21 cellular contexts compared by ENCODE assay signal in genomic region chr11:19526119-19526518, GRCh38.
DNase-seq lines count a peak whose midpoint lies in the region; TF ChIP-seq lines count a peak whose summit lies in the region.
"Had no signal": no experiment of that assay in that cellular context is flagged by ENCODE, and none has a peak within 500 bp of the region (broad histone marks: within the 10 kb centered on the region; RNA-seq: fewer than 3 reads in every experiment).

No MANE protein-coding gene starts in this region.

- H2BK120ac ChIP-seq in mesenchymal stem cell (ENCODE audit: low read depth, low read length), result no peak overlapping the region

- H2BK5ac ChIP-seq in mesenchymal stem cell (ENCODE audit: low read depth, low read length, poor library complexity, severe bottlenecking), result no peak overlapping the region

- intact Hi-C loops in spleen (cut with DNase I; ENCODE audit: low total_unique reads), result no loop called here
- intact Hi-C loops in ovary (cut with DNase I), result no loop called here

- H3K9me3 ChIP-seq in mesenchymal stem cell (ENCODE audit: control insufficient read depth, low read length), result no peaks in the 10 kb centered on the region
- no peaks in the 10 kb centered on the region for H3K9me3 ChIP-seq in spleen
- no peaks in the 10 kb centered on the region for H3K9me3 ChIP-seq in ovary

- H3K27ac ChIP-seq in mesenchymal stem cell (ENCODE audit: low read length, poor library complexity, severe bottlenecking) (no peak overlapping the region), spleen (no peak overlapping the region), ovary (no peak overlapping the region)
- H3K27ac ChIP-seq: 22Rv1, GM23248, KMS-11, RWPE1 had no signal

- H3K27me3 ChIP-seq in mesenchymal stem cell (ENCODE audit: control insufficient read depth in 1 of 2, insufficient read depth in 1 of 2, low read length in 2 of 2) (peaks cover 0 to 52% of the 10 kb centered on the region in 2 experiments), spleen (replicated peaks in 1 of 7) (peaks cover 0 to 10% (median 0%) of the 10 kb centered on the region in 7 donors), ovary (no peaks in the 10 kb centered on the region)

- 90% methylated on average over 1 of the region's 2 CpGs for WGBS in mesenchymal stem cell
- 57 to 87% (median 72%) methylated on average over 2 of the region's 2 CpGs for WGBS in spleen, 5 donors
- WGBS in ovary, 3 donors, result 60 to 80% (median 61%) methylated on average over 2 of the region's 2 CpGs

- H3K4me3 ChIP-seq in fibroblast of pulmonary artery (replicated peaks; ENCODE audit: low read depth, low read length) (no peak overlapping the region), mesenchymal stem cell (ENCODE audit: insufficient read depth in 1 of 2, low read depth in 1 of 2, low read length in 2 of 2) (no peak overlapping the region), spleen (no peak overlapping the region), ovary (no peak overlapping the region)
- H3K4me3 ChIP-seq: GM23248 had no signal

- TF ChIP-seq EP300 in ovary (IDR thresholded peaks at IDR 0.05), result no peak

- no peak for TF ChIP-seq CTCF in fibroblast of pulmonary artery (IDR thresholded peaks at IDR 0.05; ENCODE audit: low read length, missing control alignments)
- TF ChIP-seq CTCF in spleen (IDR thresholded peaks at IDR 0.05 in 8 of 11, conservative IDR thresholded peaks at IDR 0.05 in 3 of 11), result no peak
- no peak for TF ChIP-seq CTCF in ovary (IDR thresholded peaks at IDR 0.05)

- H3K14ac ChIP-seq in mesenchymal stem cell (ENCODE audit: low read length in 2 of 2), result no peak overlapping the region

- H2AFZ ChIP-seq in mesenchymal stem cell (ENCODE audit: low read depth, low read length), result no peak overlapping the region
- H2AFZ ChIP-seq: GM23248 had no signal

- H4K8ac ChIP-seq in mesenchymal stem cell (ENCODE audit: low read length), result no peak overlapping the region

- DNase-seq in NCI-H2171 treated with DMSO at 0.1 percent for 48 hours (lab: John Stamatoyannopoulos, UW) (peak; percentile 1), NCI-H2171 (lab: John Stamatoyannopoulos, UW) (no peak), fibroblast of pulmonary artery (ENCODE audit: low read depth) (peak; percentile 21), mesenchymal stem cell (peak; percentile 7), spleen (no peak), ovary (no peak), NCI-H748 (lab: John Stamatoyannopoulos, UW; ENCODE audit: unreplicated experiment) (no peak), DMS 273 (lab: John Stamatoyannopoulos, UW; ENCODE audit: unreplicated experiment) (no peak)
- DNase-seq: GM23248; H9; NCI-H1048; NCI-H1417 treated with DMSO at 0.1 percent for 48 hours; NCI-H187; NCI-H2081 treated with DMSO at 0.1 percent for 48 hours; NCI-H524; NCI-H82; NK-92 treated with Interleukin-12 subunit alpha and Interleukin-12 subunit beta, amount 100 ng/mL, for 24 hours; SHP77 had no signal

- H3K9ac ChIP-seq in mesenchymal stem cell (ENCODE audit: low read length), result no peak overlapping the region
- H3K9ac ChIP-seq: GM23248, KMS-11 had no signal

- H4K91ac ChIP-seq in mesenchymal stem cell (ENCODE audit: low read length), result no peak overlapping the region

- no peaks in the 10 kb centered on the region for H3K79me1 ChIP-seq in mesenchymal stem cell (replicated peaks; ENCODE audit: low read length, poor library complexity, severe bottlenecking)

- H2AK5ac ChIP-seq in mesenchymal stem cell (ENCODE audit: low read length, severe bottlenecking), result no peak overlapping the region

- H3K4me2 ChIP-seq in mesenchymal stem cell (ENCODE audit: low read length, poor library complexity, severe bottlenecking), result no peak overlapping the region
- H3K4me2 ChIP-seq: KMS-11 had no signal

- no peak overlapping the region for H3K4ac ChIP-seq in mesenchymal stem cell (ENCODE audit: low read depth in 1 of 2, low read length in 2 of 2)

- no peak overlapping the region for H3K23ac ChIP-seq in mesenchymal stem cell (ENCODE audit: low read length in 2 of 2)

- no peak for TF ChIP-seq POLR2A in spleen (IDR thresholded peaks at IDR 0.05)
- TF ChIP-seq POLR2A in ovary (IDR thresholded peaks at IDR 0.05), result no peak

- H3K18ac ChIP-seq in mesenchymal stem cell (ENCODE audit: low read depth in 1 of 2, low read length in 2 of 2), result no peak overlapping the region

- H3K4me1 ChIP-seq in mesenchymal stem cell (ENCODE audit: control insufficient read depth, insufficient read depth, low read depth, low read length) (no peaks in the 10 kb centered on the region), spleen (no peaks in the 10 kb centered on the region), ovary (ENCODE audit: insufficient read depth) (no peaks in the 10 kb centered on the region)

- H3K36me3 ChIP-seq in mesenchymal stem cell (ENCODE audit: control insufficient read depth in 1 of 2, insufficient read depth in 2 of 2, low read depth in 1 of 2, low read length in 2 of 2), result no peaks in the 10 kb centered on the region
- no peaks in the 10 kb centered on the region for H3K36me3 ChIP-seq in spleen
- H3K36me3 ChIP-seq in ovary, result no peaks in the 10 kb centered on the region

- no peak overlapping the region for H2BK15ac ChIP-seq in mesenchymal stem cell (ENCODE audit: low read depth, poor library complexity, severe bottlenecking)

- H2BK12ac ChIP-seq in mesenchymal stem cell (ENCODE audit: low read length in 2 of 2), result no peak overlapping the region

Comparison
In these comparisons a context has a peak if more than half of its experiments do, and no peak if none do; other contexts are left out.
1. DNase-seq: peak in NCI-H2171 treated with DMSO at 0.1 percent for 48 hours (single experiment), fibroblast of pulmonary artery (single experiment) and mesenchymal stem cell (single experiment); none in NCI-H2171 (single experiment), spleen (single experiment), ovary (0 of 5), NCI-H748 (single experiment) and DMS 273 (single experiment).